ENCODE assay signal across 23 cellular contexts in the genomic region with DNA sequence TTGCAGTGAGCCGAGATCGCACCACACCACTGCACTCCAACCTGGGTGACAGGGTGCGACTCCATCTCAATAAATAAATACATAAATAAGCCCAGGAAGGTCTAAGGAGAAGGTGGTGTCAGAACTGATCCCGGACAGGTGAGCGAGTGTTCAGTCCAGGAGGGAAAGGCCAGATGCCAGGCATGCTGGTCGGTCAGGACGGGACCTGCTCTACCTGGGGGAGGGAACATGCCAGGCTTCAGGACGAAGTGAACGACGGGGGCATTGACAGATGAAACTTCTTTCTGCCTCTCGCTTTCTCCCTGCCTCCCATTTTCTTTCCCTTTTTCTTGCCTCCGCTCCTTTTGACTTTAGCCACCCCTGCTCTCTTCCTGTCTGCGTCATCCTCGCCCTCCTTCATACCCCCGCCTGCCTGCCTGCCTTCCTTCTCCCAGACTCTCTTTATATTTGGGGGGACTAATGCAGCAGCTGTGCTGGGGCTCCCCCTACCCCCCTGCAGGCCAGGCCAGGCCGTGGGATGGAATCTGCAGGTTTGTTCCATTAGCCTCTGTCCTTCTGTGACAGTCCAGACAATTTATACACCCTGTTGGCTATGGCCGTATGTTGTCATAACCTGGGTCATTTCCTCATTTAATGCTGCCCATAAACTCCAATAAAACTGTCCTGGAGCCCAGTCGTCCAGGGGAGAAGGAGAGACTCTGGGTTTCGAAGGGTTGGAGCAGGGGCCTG.
"Had no signal": no experiment of that assay in that cellular context is flagged by ENCODE, and none has a peak within 500 bp of the region (broad histone marks: within the 10 kb centered on the region; RNA-seq: fewer than 3 reads in every experiment).

No MANE protein-coding gene starts in this region.

- H3K27ac Mint-ChIP-seq: activated CD4-positive, alpha-beta memory T cell treated with anti-CD3 and anti-CD28 coated beads, Interleukin-2, amount 10 ng/mL, durations not matched to agents 7 days and 5 days; activated CD4-positive, alpha-beta T cell treated with anti-CD3 and anti-CD28 coated beads for 36 hours; activated naive CD4-positive, alpha-beta T cell treated with anti-CD3 and anti-CD28 coated beads for 36 hours; activated naive CD8-positive, alpha-beta T cell; activated T-helper 17 cell treated with anti-CD3 and anti-CD28 coated beads, Interleukin-2, amount 50 U/mL, for 72 hours; T-cell had no signal

- ATAC-seq: activated CD4-positive, alpha-beta T cell treated with anti-CD3 and anti-CD28 coated beads for 36 hours; activated T-helper 17 cell treated with anti-CD3 and anti-CD28 coated beads, Interleukin-2, amount 50 U/mL, for 72 hours; PC-3; T-cell had no signal

- DNase-seq: activated CD4-positive, alpha-beta memory T cell treated with anti-CD3 and anti-CD28 coated beads, Interleukin-2, amount 10 ng/mL, durations not matched to agents 7 days and 5 days; activated CD4-positive, alpha-beta T cell treated with anti-CD3 and anti-CD28 coated beads for 36 hours; activated CD4-positive, alpha-beta T cell treated with anti-CD3 and anti-CD28 coated beads, Interleukin-2, amount 50 U/mL, for 1 hour; activated gamma-delta T cell; activated naive CD4-positive, alpha-beta T cell treated with anti-CD3 and anti-CD28 coated beads for 36 hours; activated T-cell treated with anti-CD3 and anti-CD28 coated beads for 4 hours; activated T-cell treated with anti-CD3 and anti-CD28 coated beads, Interleukin-2, amount 50 U/mL, for 48 hours; adrenal gland; anterior cingulate cortex; MG63; NCI-H1105; NCI-H1436; NCI-H1694 treated with DMSO at 0.1 percent for 48 hours; NCI-H2029 treated with DMSO at 0.1 percent for 48 hours; NCI-H524; PC-3; SHP77 treated with DMSO at 0.1 percent for 48 hours; T-cell; T-helper 2 cell; T1000; WERI-Rb-1 had no signal

- H3K36me3 Mint-ChIP-seq: activated naive CD8-positive, alpha-beta T cell; T-cell had no signal

- H3K4me1 Mint-ChIP-seq: activated CD4-positive, alpha-beta memory T cell treated with anti-CD3 and anti-CD28 coated beads, Interleukin-2, amount 10 ng/mL, durations not matched to agents 7 days and 5 days; activated CD4-positive, alpha-beta T cell treated with anti-CD3 and anti-CD28 coated beads for 36 hours; activated T-helper 17 cell treated with anti-CD3 and anti-CD28 coated beads, Interleukin-2, amount 50 U/mL, for 72 hours; T-cell had no signal

- H3K4me3 Mint-ChIP-seq: activated CD4-positive, alpha-beta memory T cell treated with anti-CD3 and anti-CD28 coated beads, Interleukin-2, amount 10 ng/mL, durations not matched to agents 7 days and 5 days; activated CD4-positive, alpha-beta T cell treated with anti-CD3 and anti-CD28 coated beads for 36 hours; activated naive CD4-positive, alpha-beta T cell treated with anti-CD3 and anti-CD28 coated beads for 36 hours; activated naive CD8-positive, alpha-beta T cell; activated T-helper 17 cell treated with anti-CD3 and anti-CD28 coated beads, Interleukin-2, amount 50 U/mL, for 72 hours; T-cell had no signal

- H3K9me3 Mint-ChIP-seq: activated CD4-positive, alpha-beta memory T cell treated with anti-CD3 and anti-CD28 coated beads, Interleukin-2, amount 10 ng/mL, durations not matched to agents 7 days and 5 days; activated naive CD4-positive, alpha-beta T cell treated with anti-CD3 and anti-CD28 coated beads for 36 hours; activated T-helper 17 cell treated with anti-CD3 and anti-CD28 coated beads, Interleukin-2, amount 50 U/mL, for 72 hours; T-cell had no signal
